8 cellular contexts compared by ENCODE assay signal in genomic region chr11:113532697-113533424, GRCh38. TPM values are rescaled to one million over a fixed set of nuclear protein-coding genes. Genes with fewer than 3 reads are reported as not detected.
DNase-seq lines count a peak whose midpoint lies in the region; ATAC-seq and TF ChIP-seq lines count a peak whose summit lies in the region.

No MANE protein-coding gene starts in this region.

- H3K4me1 ChIP-seq in hepatocyte (ENCODE audit: insufficient read depth), result peaks cover 7% of the 10 kb centered on the region
- peaks cover 5 to 7% of the 10 kb centered on the region in 2 donors for H3K4me1 ChIP-seq in gastrocnemius medialis

- ATAC-seq in T-cell (replicated peaks in 1 of 4) (no peak), gastrocnemius medialis (peak; percentile 76 to 78), GM18867 (IDR thresholded peaks at IDR 0.05; ENCODE audit: unreplicated experiment) (no peak)

- no peak overlapping the region for H3K4me3 ChIP-seq in hepatocyte
- no peak overlapping the region for H3K4me3 ChIP-seq in gastrocnemius medialis

- TF ChIP-seq CTCF in hepatocyte (IDR thresholded peaks at IDR 0.05; ENCODE audit: poor library complexity) (peak; percentile 83), gastrocnemius medialis (IDR thresholded peaks at IDR 0.05 in 4 of 5, conservative IDR thresholded peaks at IDR 0.05 in 1 of 5) (peak; percentile 55 to 87 (median 66))

- TF ChIP-seq POLR2A in gastrocnemius medialis (IDR thresholded peaks at IDR 0.05), result no peak

- no peaks in the 10 kb centered on the region for H3K36me3 ChIP-seq in hepatocyte (replicated peaks; ENCODE audit: insufficient read depth, low read depth)
- H3K36me3 ChIP-seq in gastrocnemius medialis, result no peaks in the 10 kb centered on the region

- 16% methylated on average over 9 of the region's 9 CpGs for WGBS in hepatocyte (ENCODE audit: low lambda C conversion rate, missing lambda C conversion rate)

- H3K9me3 ChIP-seq in hepatocyte (ENCODE audit: low read depth) (no peaks in the 10 kb centered on the region), gastrocnemius medialis (no peaks in the 10 kb centered on the region)

- POLR2A ChIA-PET in T-cell (lab: Charles Lee), result no interaction called here

- DNase-seq in NCI-H187 (lab: John Stamatoyannopoulos, UW) (peak; percentile 38 to 46), NCI-H187 treated with DMSO at 0.1 percent for 48 hours (lab: John Stamatoyannopoulos, UW) (no peak), NCI-H1417 treated with DMSO at 0.1 percent for 48 hours (lab: John Stamatoyannopoulos, UW) (peak; percentile 25), T-cell (peak in 29 of 34 experiments; percentile 6 to 54 (median 33)), amygdala (lab: John Stamatoyannopoulos, UW) (peak in 53 of 56 donors; percentile 1 to 90 (median 42)), hepatocyte (ENCODE audit: low spot score) (peak; percentile 91), gastrocnemius medialis (peak; percentile 35 to 48)

- no peak overlapping the region for H3K27ac Mint-ChIP-seq in T-cell

- in situ Hi-C loops in gastrocnemius medialis (cut with MboI; ENCODE audit: low sequenced_read_pairs in 4 of 4), result loop anchor here (5.0 to 25.0 kb wide), 3 partner anchors 204 to 228 kb away; no protein-coding TSS in a partner anchor

- H3K27ac ChIP-seq in hepatocyte (no peak overlapping the region), gastrocnemius medialis (no peak overlapping the region)

- peaks cover 22 to 31% of the 10 kb centered on the region in 2 donors for H3K27me3 Mint-ChIP-seq in T-cell

- no peak overlapping the region for H2AFZ ChIP-seq in hepatocyte

- H3K9me2 ChIP-seq in hepatocyte (replicated peaks; ENCODE audit: insufficient read depth), result no peaks in the 10 kb centered on the region

- intact Hi-C loops in gastrocnemius medialis (cut with DNase I; ENCODE audit: low total_unique reads), result loop anchor here (1.0 to 10.0 kb wide), 3 partner anchors 202 to 264 kb away; no protein-coding TSS in a partner anchor

- no peaks in the 10 kb centered on the region for H3K36me3 Mint-ChIP-seq in T-cell

- H3K4me2 ChIP-seq in hepatocyte, result no peak overlapping the region

- H3K4me1 Mint-ChIP-seq in T-cell, result peaks cover 0 to 5% (median 0%) of the 10 kb centered on the region in 3 donors

- CTCF ChIA-PET in T-cell (lab: Charles Lee), result interaction anchor here (1.0 to 3.5 kb wide), 3 partner anchors 11 to 228 kb away, joined by 5 to 17 read pairs (median 8); no protein-coding TSS in a partner anchor

- H3K79me2 ChIP-seq in hepatocyte, result no peaks in the 10 kb centered on the region

- H3K9me3 Mint-ChIP-seq in T-cell, result no peaks in the 10 kb centered on the region

- H4K20me1 ChIP-seq in hepatocyte (ENCODE audit: insufficient read depth, poor library complexity, severe bottlenecking), result no peaks in the 10 kb centered on the region

- H3K27me3 ChIP-seq in hepatocyte (no peaks in the 10 kb centered on the region), gastrocnemius medialis (no peaks in the 10 kb centered on the region)

- no peak overlapping the region for H3K4me3 Mint-ChIP-seq in T-cell

RNA-seq across cellular contexts. Expression of gene DRD2, which starts 57.7 kb away (rescaled TPM):
- total RNA-seq in T-cell, result not detected
- 0.67 and 1.8 TPM in 2 replicates for total RNA-seq in hepatocyte
- 0.59 and 1.2 TPM in 2 replicates for polyA plus RNA-seq in hepatocyte
- 10 to 100 TPM in 1 of 4 donors, under 1 TPM in 1, not detected in 2; 0.41 to 31.3 TPM for total RNA-seq in gastrocnemius medialis

Comparison
In these comparisons a context has a peak if more than half of its experiments do, and no peak if none do; other contexts are left out.
1. ATAC-seq: peak in gastrocnemius medialis (2 of 2); none in T-cell (0 of 4) and GM18867 (single experiment).